Comparison of ENCODE assay signal across 7 cellular contexts in the genomic region with DNA sequence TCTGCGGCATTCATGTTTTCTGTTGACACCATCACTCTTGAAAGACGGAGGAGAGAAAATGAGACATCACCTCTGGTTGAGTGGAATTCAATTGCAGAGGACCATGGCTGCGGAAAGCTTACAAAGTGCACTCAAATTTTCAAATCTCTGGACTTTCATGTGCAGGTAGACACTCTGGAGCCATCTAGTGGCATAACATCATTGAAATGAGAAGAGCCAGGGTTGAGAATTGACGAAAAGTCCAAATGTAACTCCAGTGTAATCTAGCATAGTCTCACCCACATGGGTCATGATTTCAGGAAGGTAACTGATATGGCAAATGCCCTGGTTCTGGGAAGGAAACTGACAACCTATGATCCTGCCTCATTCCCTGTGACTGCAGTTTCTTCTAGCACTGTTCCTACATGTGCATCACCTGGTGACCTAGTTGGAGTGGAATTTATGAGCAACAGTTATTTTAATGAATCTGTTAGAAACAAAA.
DNase-seq lines count a peak whose midpoint lies in the region; ATAC-seq, FAIRE-seq and TF ChIP-seq lines count a peak whose summit lies in the region.

No MANE protein-coding gene starts in this region.

- H3K36me3 ChIP-seq in adipocyte (ENCODE audit: control insufficient read depth, insufficient read depth, low read length, severe bottlenecking) (no peaks in the 10 kb centered on the region), HepG2 (replicated peaks in 1 of 2; ENCODE audit: control insufficient read depth in 1 of 2, insufficient read depth in 2 of 2, low read length in 2 of 2) (no peaks in the 10 kb centered on the region)

- peak; percentile 4 for FAIRE-seq in HepG2 (lab: Jason Lieb, UNC)

- H3K4me1 ChIP-seq in adipocyte (ENCODE audit: control insufficient read depth, insufficient read depth, low read length) = no peaks in the 10 kb centered on the region
- H3K4me1 ChIP-seq in HepG2 (ENCODE audit: insufficient read depth, low read length) = no peaks in the 10 kb centered on the region; the same call in 1 of the 2 replicates

- H2AFZ ChIP-seq in HepG2 (ENCODE audit: low read length) = no peak overlapping the region

- no TSS peak for BruUV-seq in HepG2 (replicated peaks; lab: Mats Ljungman, UMichigan)

- no peak overlapping the region for H3K4me2 ChIP-seq in HepG2 (ENCODE audit: low read depth, low read length)

- H3K27ac ChIP-seq in HepG2 (ENCODE audit: extremely low read length, insufficient read depth, low read length) = no peak overlapping the region

- H4K20me1 ChIP-seq in HepG2 (ENCODE audit: insufficient read depth, low read length) = no peaks in the 10 kb centered on the region

- TF ChIP-seq CTCF in GM12875 (IDR thresholded peaks at IDR 0.05; ENCODE audit: borderline replicate concordance, insufficient read depth, low read depth, low read length) (peak; percentile 41; the same call in 1 of the 2 replicates), HepG2 (CRISPR knock-in tag; IDR thresholded peaks at IDR 0.05) (peak; percentile 77)

- in situ Hi-C loops in HepG2 (cut with HindIII; ENCODE audit: extremely low pct_ligation_motif_present, low pct_unique_long_range_greater_than_20kb) = loop anchor here (25.0 kb wide), 1 partner anchor 642 kb away; no protein-coding TSS in a partner anchor

- TF ChIP-seq EP300 in HepG2 (IDR thresholded peaks at IDR 0.05; ENCODE audit: low read depth in 2 of 2, low read length in 2 of 2) (no peak), HepG2 (CRISPR knock-in tag; IDR thresholded peaks at IDR 0.05; ENCODE audit: borderline replicate concordance) (no peak)

- ATAC-seq in HepG2 (peak; percentile 83), HG02840 (IDR thresholded peaks at IDR 0.05; ENCODE audit: low FRiP score, unreplicated experiment) (no peak)

- TF ChIP-seq POLR2A in HepG2 (IDR thresholded peaks at IDR 0.05; ENCODE audit: insufficient read depth in 1 of 2, low read depth in 2 of 2, low read length in 2 of 2) = no peak

- no peaks in the 10 kb centered on the region for H3K79me2 ChIP-seq in HepG2 (ENCODE audit: insufficient read depth, low read length)

- 42% methylated on average over 3 of the region's 4 CpGs for WGBS in HepG2 (ENCODE audit: low lambda C conversion rate)

- intact Hi-C loops in HepG2 (cut with micrococcal nuclease; ENCODE audit: unreplicated experiment) = loop anchor here (1.0 kb wide), 3 partner anchors 57 to 170 kb away; no protein-coding TSS in a partner anchor

- POLR2A ChIA-PET in HepG2 (lab: Yijun Ruan, JAX) = interaction anchor here (1.1 to 2.0 kb wide), 2 partner anchors 8 to 68 kb away, joined by 4 to 9 read pairs; no protein-coding TSS in a partner anchor

- H3K27me3 ChIP-seq in adipocyte (replicated peaks; ENCODE audit: control insufficient read depth, insufficient read depth, low read length) = no peaks in the 10 kb centered on the region
- H3K27me3 ChIP-seq in HepG2 (ENCODE audit: control insufficient read depth in 1 of 2, insufficient read depth in 2 of 2, low read length in 2 of 2) = peaks cover 0 to 1% of the 10 kb centered on the region in 2 experiments; a peak in 1 of 5 replicates

- H3K9ac ChIP-seq in adipocyte (ENCODE audit: low read length) (no peak overlapping the region), HepG2 (ENCODE audit: insufficient read depth, low read depth, low read length) (no peak overlapping the region)

- no peak overlapping the region for H3K4me3 ChIP-seq in GM12875 (ENCODE audit: low read depth, low read length)
- H3K4me3 ChIP-seq in adipocyte (ENCODE audit: low read length) = no peak overlapping the region
- no peak overlapping the region for H3K4me3 ChIP-seq in HepG2 (replicated peaks in 1 of 3; ENCODE audit: insufficient read depth in 1 of 3, low read depth in 2 of 3, low read length in 3 of 3)

- peak; percentile 43 for TF ChIP-seq RAD21 in HepG2 (CRISPR knock-in tag; IDR thresholded peaks at IDR 0.05)

- DNase-seq in LHCN-M2 (ENCODE audit: low read depth) = peak; percentile 82
- DNase-seq in adipocyte (ENCODE audit: low read depth) = peak; percentile 84
- peak; percentile 35 for DNase-seq in HepG2 (ENCODE audit: low spot score)
- no peak for DNase-seq in activated gamma-delta T cell (lab: John Stamatoyannopoulos, UW)
- no peak for DNase-seq in NCI-H128 (lab: John Stamatoyannopoulos, UW; ENCODE audit: unreplicated experiment)

- no peaks in the 10 kb centered on the region for H3K9me3 ChIP-seq in adipocyte (ENCODE audit: control insufficient read depth, low read length)
- no peaks in the 10 kb centered on the region for H3K9me3 ChIP-seq in HepG2 (ENCODE audit: low read length)

- CTCF ChIA-PET in HepG2 (lab: Yijun Ruan, JAX; ENCODE audit: low intra/inter-chr PET ratio, low total read pairs) = interaction anchor here (0.8 to 1.6 kb wide), 3 partner anchors 57 to 68 kb away, joined by 3 to 7 read pairs (median 4); no protein-coding TSS in a partner anchor

TF ChIP-seq in HepG2, 621 proteins besides CTCF, POLR2A, EP300 and RAD21 (continues in another document):
- TF ChIP-seq, protein P1, sequence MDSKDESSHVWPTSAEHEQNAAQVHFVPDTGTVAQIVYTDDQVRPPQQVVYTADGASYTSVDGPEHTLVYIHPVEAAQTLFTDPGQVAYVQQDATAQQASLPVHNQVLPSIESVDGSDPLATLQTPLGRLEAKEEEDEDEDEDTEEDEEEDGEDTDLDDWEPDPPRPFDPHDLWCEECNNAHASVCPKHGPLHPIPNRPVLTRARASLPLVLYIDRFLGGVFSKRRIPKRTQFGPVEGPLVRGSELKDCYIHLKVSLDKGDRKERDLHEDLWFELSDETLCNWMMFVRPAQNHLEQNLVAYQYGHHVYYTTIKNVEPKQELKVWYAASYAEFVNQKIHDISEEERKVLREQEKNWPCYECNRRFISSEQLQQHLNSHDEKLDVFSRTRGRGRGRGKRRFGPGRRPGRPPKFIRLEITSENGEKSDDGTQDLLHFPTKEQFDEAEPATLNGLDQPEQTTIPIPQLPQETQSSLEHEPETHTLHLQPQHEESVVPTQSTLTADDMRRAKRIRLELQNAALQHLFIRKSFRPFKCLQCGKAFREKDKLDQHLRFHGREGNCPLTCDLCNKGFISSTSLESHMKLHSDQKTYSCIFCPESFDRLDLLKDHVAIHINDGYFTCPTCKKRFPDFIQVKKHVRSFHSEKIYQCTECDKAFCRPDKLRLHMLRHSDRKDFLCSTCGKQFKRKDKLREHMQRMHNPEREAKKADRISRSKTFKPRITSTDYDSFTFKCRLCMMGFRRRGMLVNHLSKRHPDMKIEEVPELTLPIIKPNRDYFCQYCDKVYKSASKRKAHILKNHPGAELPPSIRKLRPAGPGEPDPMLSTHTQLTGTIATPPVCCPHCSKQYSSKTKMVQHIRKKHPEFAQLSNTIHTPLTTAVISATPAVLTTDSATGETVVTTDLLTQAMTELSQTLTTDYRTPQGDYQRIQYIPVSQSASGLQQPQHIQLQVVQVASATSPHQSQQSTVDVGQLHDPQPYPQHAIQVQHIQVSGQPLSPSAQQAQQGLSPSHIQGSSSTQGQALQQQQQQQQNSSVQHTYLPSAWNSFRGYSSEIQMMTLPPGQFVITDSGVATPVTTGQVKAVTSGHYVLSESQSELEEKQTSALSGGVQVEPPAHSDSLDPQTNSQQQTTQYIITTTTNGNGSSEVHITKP (CRISPR knock-in tag; IDR thresholded peaks at IDR 0.05; ENCODE audit: low read depth) = no peak
- TF ChIP-seq, protein P2, sequence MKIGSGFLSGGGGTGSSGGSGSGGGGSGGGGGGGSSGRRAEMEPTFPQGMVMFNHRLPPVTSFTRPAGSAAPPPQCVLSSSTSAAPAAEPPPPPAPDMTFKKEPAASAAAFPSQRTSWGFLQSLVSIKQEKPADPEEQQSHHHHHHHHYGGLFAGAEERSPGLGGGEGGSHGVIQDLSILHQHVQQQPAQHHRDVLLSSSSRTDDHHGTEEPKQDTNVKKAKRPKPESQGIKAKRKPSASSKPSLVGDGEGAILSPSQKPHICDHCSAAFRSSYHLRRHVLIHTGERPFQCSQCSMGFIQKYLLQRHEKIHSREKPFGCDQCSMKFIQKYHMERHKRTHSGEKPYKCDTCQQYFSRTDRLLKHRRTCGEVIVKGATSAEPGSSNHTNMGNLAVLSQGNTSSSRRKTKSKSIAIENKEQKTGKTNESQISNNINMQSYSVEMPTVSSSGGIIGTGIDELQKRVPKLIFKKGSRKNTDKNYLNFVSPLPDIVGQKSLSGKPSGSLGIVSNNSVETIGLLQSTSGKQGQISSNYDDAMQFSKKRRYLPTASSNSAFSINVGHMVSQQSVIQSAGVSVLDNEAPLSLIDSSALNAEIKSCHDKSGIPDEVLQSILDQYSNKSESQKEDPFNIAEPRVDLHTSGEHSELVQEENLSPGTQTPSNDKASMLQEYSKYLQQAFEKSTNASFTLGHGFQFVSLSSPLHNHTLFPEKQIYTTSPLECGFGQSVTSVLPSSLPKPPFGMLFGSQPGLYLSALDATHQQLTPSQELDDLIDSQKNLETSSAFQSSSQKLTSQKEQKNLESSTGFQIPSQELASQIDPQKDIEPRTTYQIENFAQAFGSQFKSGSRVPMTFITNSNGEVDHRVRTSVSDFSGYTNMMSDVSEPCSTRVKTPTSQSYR (CRISPR knock-in tag; IDR thresholded peaks at IDR 0.05; ENCODE audit: borderline replicate concordance) = no peak
- TF ChIP-seq TOPORS (CRISPR knock-in tag; IDR thresholded peaks at IDR 0.05) = no peak
- no peak for TF ChIP-seq SIN3A (IDR thresholded peaks at IDR 0.05; ENCODE audit: borderline replicate concordance, low read depth, low read length)
- TF ChIP-seq, protein P3, sequence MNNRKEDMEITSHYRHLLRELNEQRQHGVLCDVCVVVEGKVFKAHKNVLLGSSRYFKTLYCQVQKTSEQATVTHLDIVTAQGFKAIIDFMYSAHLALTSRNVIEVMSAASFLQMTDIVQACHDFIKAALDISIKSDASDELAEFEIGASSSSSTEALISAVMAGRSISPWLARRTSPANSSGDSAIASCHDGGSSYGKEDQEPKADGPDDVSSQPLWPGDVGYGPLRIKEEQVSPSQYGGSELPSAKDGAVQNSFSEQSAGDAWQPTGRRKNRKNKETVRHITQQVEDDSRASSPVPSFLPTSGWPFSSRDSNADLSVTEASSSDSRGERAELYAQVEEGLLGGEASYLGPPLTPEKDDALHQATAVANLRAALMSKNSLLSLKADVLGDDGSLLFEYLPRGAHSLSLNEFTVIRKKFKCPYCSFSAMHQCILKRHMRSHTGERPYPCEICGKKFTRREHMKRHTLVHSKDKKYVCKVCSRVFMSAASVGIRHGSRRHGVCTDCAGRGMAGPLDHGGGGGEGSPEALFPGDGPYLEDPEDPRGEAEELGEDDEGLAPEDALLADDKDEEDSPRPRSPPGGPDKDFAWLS (CRISPR knock-in tag; IDR thresholded peaks at IDR 0.05; ENCODE audit: borderline replicate concordance) = no peak
- TF ChIP-seq ZIK1 (CRISPR knock-in tag; IDR thresholded peaks at IDR 0.05; ENCODE audit: borderline replicate concordance, low read depth) = no peak
- 0 out of 2 replicates have a peak, but pooled peaks have one; percentile 25 for TF ChIP-seq MIXL1 (CRISPR knock-in tag; IDR thresholded peaks at IDR 0.05)
- TF ChIP-seq STAG1 (CRISPR knock-in tag; IDR thresholded peaks at IDR 0.05) = peak; percentile 75
- no peak for TF ChIP-seq ZBTB38 (CRISPR knock-in tag; IDR thresholded peaks at IDR 0.05)
- TF ChIP-seq FOXA3 (CRISPR knock-in tag; IDR thresholded peaks at IDR 0.05) = 0 out of 2 replicates have a peak, but pooled peaks have one; percentile 13
- TF ChIP-seq ZNF777 (CRISPR knock-in tag; IDR thresholded peaks at IDR 0.05) = no peak
- TF ChIP-seq DPF2 (CRISPR knock-in tag; IDR thresholded peaks at IDR 0.05; ENCODE audit: borderline replicate concordance, low read depth) = no peak

Comparison
In these comparisons a context has a peak if more than half of its experiments do, and no peak if none do; other contexts are left out.
1. DNase-seq: peak in LHCN-M2 (single experiment), adipocyte (single experiment) and HepG2 (single experiment); none in activated gamma-delta T cell (single experiment) and NCI-H128 (single experiment).